8 cellular contexts compared by ENCODE assay signal in the genomic region with DNA sequence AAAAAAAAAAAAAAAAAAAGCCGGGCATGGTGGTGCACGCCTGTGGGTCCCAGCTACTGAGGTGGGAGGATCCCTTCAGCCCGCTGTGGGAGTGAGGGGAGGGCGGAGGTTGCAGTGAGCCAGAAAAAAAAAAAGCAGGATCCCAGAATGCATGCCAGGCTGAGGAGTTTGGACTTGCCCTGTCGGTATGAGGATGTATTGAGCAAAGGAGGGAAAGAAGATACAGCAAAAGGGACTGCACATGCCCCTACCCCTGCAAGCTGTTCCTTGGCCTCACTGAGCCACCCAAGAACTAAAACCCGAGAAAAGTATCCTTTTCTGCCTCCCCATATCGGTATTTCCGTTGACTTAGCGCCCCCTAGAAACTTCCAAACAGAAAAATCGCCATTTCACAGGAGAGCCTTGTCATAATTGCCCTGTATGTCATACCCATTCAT. TPM values are rescaled to one million over a fixed set of nuclear protein-coding genes. Genes with fewer than 3 reads are reported as not detected.
A peak's percentile ranks its signal among the peaks of the same experiment; 100 is the strongest.
DNase-seq lines count a peak whose midpoint lies in the region; ATAC-seq, FAIRE-seq and TF ChIP-seq lines count a peak whose summit lies in the region.

No MANE protein-coding gene starts in this region.

- no peak overlapping the region for H3K4me3 ChIP-seq in bronchial epithelial cell (ENCODE audit: low read depth, low read length)

- no peaks in the 10 kb centered on the region for H3K9me3 Mint-ChIP-seq in T-helper 1 cell treated with Interleukin-12 subunit alpha and Interleukin-12 subunit beta and Interleukin-4 antibody, amounts not matched to agents 30 μg/mL and 1 μg/mL, for 36 hours
- H3K9me3 Mint-ChIP-seq in progenitor cell of endocrine pancreas (ENCODE audit: low read depth), result no peaks in the 10 kb centered on the region

- no peak overlapping the region for H3K27ac Mint-ChIP-seq in T-helper 1 cell treated with Interleukin-12 subunit alpha and Interleukin-12 subunit beta and Interleukin-4 antibody, amounts not matched to agents 30 μg/mL and 1 μg/mL, for 36 hours
- no peak overlapping the region for H3K27ac Mint-ChIP-seq in progenitor cell of endocrine pancreas

- TF ChIP-seq CTCF in bronchial epithelial cell (IDR thresholded peaks at IDR 0.05; ENCODE audit: insufficient read depth, low read length, severe bottlenecking) (peak; percentile 18), progenitor cell of endocrine pancreas (IDR thresholded peaks at IDR 0.05; ENCODE audit: unreplicated experiment) (peak; percentile 22)

- peaks cover 10% of the 10 kb centered on the region for H3K36me3 Mint-ChIP-seq in T-helper 1 cell treated with Interleukin-12 subunit alpha and Interleukin-12 subunit beta and Interleukin-4 antibody, amounts not matched to agents 30 μg/mL and 1 μg/mL, for 36 hours (ENCODE audit: low read depth)
- peaks cover 3% of the 10 kb centered on the region for H3K36me3 Mint-ChIP-seq in progenitor cell of endocrine pancreas (ENCODE audit: insufficient read depth)

- H3K36me3 ChIP-seq in bronchial epithelial cell (ENCODE audit: control insufficient read depth, insufficient read depth, low read length), result peaks cover 4% of the 10 kb centered on the region

- no peaks in the 10 kb centered on the region for H3K27me3 ChIP-seq in bronchial epithelial cell (ENCODE audit: control insufficient read depth, insufficient read depth, low read length)

- no peak for ATAC-seq in GM21619 (IDR thresholded peaks at IDR 0.05; ENCODE audit: unreplicated experiment)
- ATAC-seq in HG03159 (IDR thresholded peaks at IDR 0.05; ENCODE audit: unreplicated experiment), result no peak

- peaks cover 19% of the 10 kb centered on the region for H3K4me1 Mint-ChIP-seq in T-helper 1 cell treated with Interleukin-12 subunit alpha and Interleukin-12 subunit beta and Interleukin-4 antibody, amounts not matched to agents 30 μg/mL and 1 μg/mL, for 36 hours (ENCODE audit: low read depth)
- peaks cover 7% of the 10 kb centered on the region for H3K4me1 Mint-ChIP-seq in progenitor cell of endocrine pancreas (ENCODE audit: low read depth)

- peak overlapping the region; percentile 55 for H3K4me3 Mint-ChIP-seq in T-helper 1 cell treated with Interleukin-12 subunit alpha and Interleukin-12 subunit beta and Interleukin-4 antibody, amounts not matched to agents 30 μg/mL and 1 μg/mL, for 36 hours
- H3K4me3 Mint-ChIP-seq in progenitor cell of endocrine pancreas (ENCODE audit: low read depth), result peak overlapping the region; percentile 16

- peaks cover 5% of the 10 kb centered on the region for H3K27me3 Mint-ChIP-seq in T-helper 1 cell treated with Interleukin-12 subunit alpha and Interleukin-12 subunit beta and Interleukin-4 antibody, amounts not matched to agents 30 μg/mL and 1 μg/mL, for 36 hours (ENCODE audit: low read depth)
- no peaks in the 10 kb centered on the region for H3K27me3 Mint-ChIP-seq in progenitor cell of endocrine pancreas

- DNase-seq in T-helper 1 cell, result no peak
- peak; percentile 52 for DNase-seq in NCI-H1694 (lab: John Stamatoyannopoulos, UW)
- peak; percentile 88 for DNase-seq in bronchial epithelial cell (ENCODE audit: low read depth)
- no peak for DNase-seq in progenitor cell of endocrine pancreas (ENCODE audit: low spot score, unreplicated experiment)
- no peak for DNase-seq in activated naive CD4-positive, alpha-beta T cell (lab: John Stamatoyannopoulos, UW)

- FAIRE-seq in bronchial epithelial cell (lab: Jason Lieb, UNC), result no peak

RNA-seq across cellular contexts. Expression of gene GPATCH4, which starts 1.3 kb away (rescaled TPM):
- total RNA-seq in bronchial epithelial cell, result 15.9 and 29.2 TPM in 2 replicates
- 26.2 and 27.0 TPM in 2 replicates for total RNA-seq in progenitor cell of endocrine pancreas

RNA-seq across cellular contexts. Expression of gene NAXE, which starts 11.0 kb away (rescaled TPM):
- total RNA-seq in bronchial epithelial cell, result 142 and 154 TPM in 2 replicates
- 108 and 115 TPM in 2 replicates for total RNA-seq in progenitor cell of endocrine pancreas

RNA-seq across cellular contexts. Expression of gene HAPLN2, which starts 16.6 kb away (rescaled TPM):
- total RNA-seq in bronchial epithelial cell, result under 0.01 TPM in 1 of 2 replicates, not detected in the other
- total RNA-seq in progenitor cell of endocrine pancreas, result 0.38 and 0.93 TPM in 2 replicates

RNA-seq across cellular contexts. Expression of gene TTC24, which starts 23.1 kb away (rescaled TPM):
- total RNA-seq in bronchial epithelial cell, result not detected in 2 replicates
- not detected in 2 replicates for total RNA-seq in progenitor cell of endocrine pancreas

RNA-seq across cellular contexts. Expression of gene IQGAP3, which starts 30.2 kb away (rescaled TPM):
- total RNA-seq in bronchial epithelial cell, result 0.53 and 1.7 TPM in 2 replicates
- total RNA-seq in progenitor cell of endocrine pancreas, result 29.6 and 32.4 TPM in 2 replicates

Comparison
In these comparisons a context has a peak if more than half of its experiments do, and no peak if none do; other contexts are left out.
1. DNase-seq: peak in NCI-H1694 (single experiment) and bronchial epithelial cell (single experiment); none in T-helper 1 cell (0 of 5), progenitor cell of endocrine pancreas (single experiment) and activated naive CD4-positive, alpha-beta T cell (0 of 4).